19 cellular contexts compared by ENCODE assay signal in genomic region chr22:43017525-43018290, GRCh38. TPM values are rescaled to one million over a fixed set of nuclear protein-coding genes. Genes with fewer than 3 reads are reported as not detected.
DNase-seq lines count a peak whose midpoint lies in the region; FAIRE-seq lines count a peak whose summit lies in the region.
"Had no signal": no experiment of that assay in that cellular context is flagged by ENCODE, and none has a peak within 500 bp of the region (broad histone marks: within the 10 kb centered on the region; RNA-seq: fewer than 3 reads in every experiment).

No MANE protein-coding gene starts in this region.

- no peaks in the 10 kb centered on the region for H3K27me3 Mint-ChIP-seq in CD8-positive, alpha-beta memory T cell
- peaks cover 13 to 17% (median 15%) of the 10 kb centered on the region in 3 donors for H3K27me3 Mint-ChIP-seq in immature natural killer cell (ENCODE audit: low read depth in 3 of 3)
- H3K27me3 Mint-ChIP-seq: activated naive CD8-positive, alpha-beta T cell treated with anti-CD3 and anti-CD28 coated beads for 36 hours; stimulated activated memory B cell treated with anti-CD40 and anti-IgM and Interleukin-4, amounts not matched to agents 10 μg/mL and 1 μg/mL and 100 μg/mL, for 72 hours had no signal

- no peak overlapping the region for H3K27ac ChIP-seq in CD8-positive, alpha-beta memory T cell (ENCODE audit: low read depth, low read length)
- no peak overlapping the region for H3K27ac ChIP-seq in neuronal stem cell (replicated peaks; ENCODE audit: low read length)
- H3K27ac ChIP-seq: GM23248, heart right ventricle, SJCRH30, tibial artery had no signal

- no peak overlapping the region for H2BK120ac ChIP-seq in neuronal stem cell (ENCODE audit: low read depth, low read length)

- no peak for DNase-seq in CD8-positive, alpha-beta memory T cell
- DNase-seq in RCC 7860 (ENCODE audit: low spot score) (peak; percentile 67), immature natural killer cell (no peak), neuronal stem cell (ENCODE audit: low spot score) (no peak), HPDE6-E6E7 (ENCODE audit: extremely low spot score) (no peak), T-helper 2 cell (no peak), NCI-H146 treated with DMSO at 0.1 percent for 48 hours (lab: John Stamatoyannopoulos, UW; ENCODE audit: unreplicated experiment) (no peak)
- DNase-seq in activated naive CD4-positive, alpha-beta T cell (lab: John Stamatoyannopoulos, UW), result no peak
- DNase-seq: activated CD4-positive, alpha-beta T cell treated with anti-CD3 and anti-CD28 coated beads, Interleukin-2, amount 50 U/mL, for 1 hour; activated naive CD8-positive, alpha-beta T cell treated with anti-CD3 and anti-CD28 coated beads for 36 hours; activated T-cell treated with anti-CD3 and anti-CD28 coated beads for 4 hours; GM23248; heart right ventricle; NCI-H187; NCI-H510A treated with DMSO at 0.1 percent for 48 hours; SJCRH30; T1000; tibial artery had no signal

- FAIRE-seq in RCC 7860 (lab: Jason Lieb, UNC), result peak; percentile 42

- H3K79me1 ChIP-seq in neuronal stem cell (ENCODE audit: low read depth, low read length), result peaks cover 5% of the 10 kb centered on the region

- peak overlapping the region; percentile 49 for H3K23ac ChIP-seq in neuronal stem cell (ENCODE audit: low read depth, low read length, poor library complexity)

- peak overlapping the region in 3 of 8 donors; percentile 9 to 56 (median 50) for H3K27ac Mint-ChIP-seq in CD8-positive, alpha-beta memory T cell
- H3K27ac Mint-ChIP-seq in immature natural killer cell, result peak overlapping the region in 2 of 6 donors; percentile 32 to 37
- H3K27ac Mint-ChIP-seq: activated naive CD8-positive, alpha-beta T cell treated with anti-CD3 and anti-CD28 coated beads for 36 hours; stimulated activated memory B cell treated with anti-CD40 and anti-IgM and Interleukin-4, amounts not matched to agents 10 μg/mL and 1 μg/mL and 100 μg/mL, for 72 hours had no signal

- H3K4me1 ChIP-seq in CD8-positive, alpha-beta memory T cell (ENCODE audit: insufficient read depth, low read length), result peaks cover 9% of the 10 kb centered on the region
- H3K4me1 ChIP-seq in neuronal stem cell (ENCODE audit: control insufficient read depth in 2 of 2, insufficient read depth in 1 of 2, low read depth in 1 of 2, low read length in 2 of 2), result peaks cover 10 to 15% of the 10 kb centered on the region in 2 donors

- no CpG with 5 or more reads among the region's 9 CpGs for WGBS in neuronal stem cell (ENCODE audit: extremely low coverage in 2 of 2, insufficient read length in 2 of 2, insufficient replicate concordance in 1 of 2), 2 donors

- no peak overlapping the region for H3K4ac ChIP-seq in neuronal stem cell (ENCODE audit: low read length)

- H3K9me3 Mint-ChIP-seq in CD8-positive, alpha-beta memory T cell, result no peaks in the 10 kb centered on the region
- H3K9me3 Mint-ChIP-seq in immature natural killer cell, result no peaks in the 10 kb centered on the region
- H3K9me3 Mint-ChIP-seq: activated naive CD8-positive, alpha-beta T cell treated with anti-CD3 and anti-CD28 coated beads for 36 hours; stimulated activated memory B cell treated with anti-CD40 and anti-IgM and Interleukin-4, amounts not matched to agents 10 μg/mL and 1 μg/mL and 100 μg/mL, for 72 hours had no signal

- POLR2A ChIA-PET in CD8-positive, alpha-beta memory T cell (lab: Charles Lee), result no interaction called here

- H2AK5ac ChIP-seq in neuronal stem cell (ENCODE audit: low read depth, low read length), result peak overlapping the region; percentile 32

- H2AFZ ChIP-seq in neuronal stem cell (ENCODE audit: low read length), result no peak overlapping the region
- H2AFZ ChIP-seq: GM23248 had no signal

- no peak overlapping the region for H3K4me2 ChIP-seq in neuronal stem cell (ENCODE audit: insufficient read depth, low read length, poor library complexity, severe bottlenecking)

- H3K9me3 ChIP-seq in CD8-positive, alpha-beta memory T cell (ENCODE audit: low read length), result no peaks in the 10 kb centered on the region
- no peaks in the 10 kb centered on the region for H3K9me3 ChIP-seq in neuronal stem cell (replicated peaks in 1 of 2; ENCODE audit: control insufficient read depth in 2 of 2, insufficient read depth in 1 of 2, low read depth in 1 of 2, low read length in 2 of 2)
- H3K9me3 ChIP-seq: heart right ventricle, SJCRH30, tibial artery had no signal

- H3K9ac ChIP-seq in neuronal stem cell (ENCODE audit: low read depth, low read length, poor library complexity), result no peak overlapping the region
- H3K9ac ChIP-seq: GM23248 had no signal

- H2BK12ac ChIP-seq in neuronal stem cell (ENCODE audit: low read length), result no peak overlapping the region

- no peaks in the 10 kb centered on the region for H3K36me3 ChIP-seq in CD8-positive, alpha-beta memory T cell (ENCODE audit: insufficient read depth, low read length)
- H3K36me3 ChIP-seq in neuronal stem cell (replicated peaks in 1 of 2; ENCODE audit: control insufficient read depth in 2 of 2, insufficient read depth in 2 of 2, low read length in 2 of 2), result no peaks in the 10 kb centered on the region
- H3K36me3 ChIP-seq: heart right ventricle, SJCRH30, tibial artery had no signal

- H3K4me3 ChIP-seq in CD8-positive, alpha-beta memory T cell (ENCODE audit: low read length), result no peak overlapping the region
- peak overlapping the region in 1 of 2 donors; percentile 11 for H3K4me3 ChIP-seq in neuronal stem cell (ENCODE audit: low read length in 2 of 2)
- H3K4me3 ChIP-seq: GM23248, heart right ventricle, SJCRH30, tibial artery had no signal

- H3K4me1 Mint-ChIP-seq in CD8-positive, alpha-beta memory T cell, result peaks cover 21 to 24% (median 23%) of the 10 kb centered on the region in 3 donors
- H3K4me1 Mint-ChIP-seq in immature natural killer cell, result peaks cover 22 to 23% of the 10 kb centered on the region in 2 donors

- CTCF ChIA-PET in CD8-positive, alpha-beta memory T cell (lab: Charles Lee), result interaction anchor here (1.0 kb wide), 1 partner anchor 16 kb away, joined by 4 read pairs; no protein-coding TSS in a partner anchor

- peaks cover 0 to 11% (median 0%) of the 10 kb centered on the region in 3 donors for H3K36me3 Mint-ChIP-seq in CD8-positive, alpha-beta memory T cell
- H3K36me3 Mint-ChIP-seq in immature natural killer cell, result no peaks in the 10 kb centered on the region
- H3K36me3 Mint-ChIP-seq: stimulated activated memory B cell treated with anti-CD40 and anti-IgM and Interleukin-4, amounts not matched to agents 10 μg/mL and 1 μg/mL and 100 μg/mL, for 72 hours had no signal

- no peak overlapping the region for H4K8ac ChIP-seq in neuronal stem cell (ENCODE audit: low read depth, low read length)

- H2BK5ac ChIP-seq in neuronal stem cell (ENCODE audit: low read length), result no peak overlapping the region

- H4K91ac ChIP-seq in neuronal stem cell (ENCODE audit: low read depth, low read length, poor library complexity), result no peak overlapping the region

- peak overlapping the region in 4 of 7 donors; percentile 8 to 73 (median 42) for H3K4me3 Mint-ChIP-seq in CD8-positive, alpha-beta memory T cell
- peak overlapping the region in 3 of 5 donors; percentile 23 to 62 (median 34) for H3K4me3 Mint-ChIP-seq in immature natural killer cell
- H3K4me3 Mint-ChIP-seq: activated naive CD8-positive, alpha-beta T cell treated with anti-CD3 and anti-CD28 coated beads for 36 hours; stimulated activated memory B cell treated with anti-CD40 and anti-IgM and Interleukin-4, amounts not matched to agents 10 μg/mL and 1 μg/mL and 100 μg/mL, for 72 hours had no signal

- peak overlapping the region; percentile 50 for H3K14ac ChIP-seq in neuronal stem cell (ENCODE audit: low read length)

- H2BK15ac ChIP-seq in neuronal stem cell (ENCODE audit: low read length), result peak overlapping the region; percentile 77

- no peaks in the 10 kb centered on the region for H3K27me3 ChIP-seq in CD8-positive, alpha-beta memory T cell (ENCODE audit: insufficient read depth, low read length, poor library complexity, severe bottlenecking)
- no peaks in the 10 kb centered on the region for H3K27me3 ChIP-seq in neuronal stem cell (ENCODE audit: control insufficient read depth in 3 of 3, insufficient read depth in 3 of 3, low read depth in 1 of 3, low read length in 3 of 3)
- H3K27me3 ChIP-seq: heart right ventricle, SJCRH30, tibial artery had no signal

- peak overlapping the region; percentile 62 for H3K18ac ChIP-seq in neuronal stem cell (ENCODE audit: low read length)

RNA-seq across cellular contexts. Expression of gene PACSIN2, which starts 2.8 kb away (rescaled TPM):
- 10 to 100 TPM; 30.2 to 36.5 TPM for total RNA-seq in CD8-positive, alpha-beta memory T cell
- 26.3 TPM for polyA plus RNA-seq in CD8-positive, alpha-beta memory T cell
- polyA plus RNA-seq in immature natural killer cell, result 10 to 100 TPM; 18.4 to 31.6 (median 23.0) TPM
- polyA plus RNA-seq in neuronal stem cell (2013, experiment 1 of 2), result 34.2 TPM
- polyA plus RNA-seq in neuronal stem cell (2013, experiment 2 of 2), result 34.2 TPM
